Comparison of ENCODE assay signal across 28 cellular contexts in the genomic region with DNA sequence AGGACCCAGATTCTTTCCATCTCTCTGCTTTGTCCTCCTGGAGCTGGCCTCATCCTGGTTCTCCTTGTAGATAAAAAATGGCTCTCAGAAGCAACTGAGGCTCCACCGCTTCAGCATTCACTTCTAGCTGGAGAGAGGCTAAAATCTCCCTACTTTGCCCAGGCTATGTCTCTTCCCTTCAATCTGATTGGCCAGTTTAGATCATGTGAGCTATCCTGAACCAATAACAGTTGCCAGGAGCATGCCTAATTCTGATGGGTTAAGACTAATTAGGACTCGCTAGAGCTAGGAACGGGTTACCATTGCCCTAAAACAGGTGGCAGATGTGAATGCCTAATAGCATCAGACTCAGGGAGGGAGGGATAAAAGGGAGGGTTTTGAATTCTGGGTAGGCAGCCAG.
DNase-seq lines count a peak whose midpoint lies in the region; ATAC-seq, FAIRE-seq and TF ChIP-seq lines count a peak whose summit lies in the region.
"Had no signal": no experiment of that assay in that cellular context is flagged by ENCODE, and none has a peak within 500 bp of the region (broad histone marks: within the 10 kb centered on the region; RNA-seq: fewer than 3 reads in every experiment).

No MANE protein-coding gene starts in this region.

- no peaks in the 10 kb centered on the region for H3K79me2 ChIP-seq in HepG2 (ENCODE audit: insufficient read depth, low read length)
- no peaks in the 10 kb centered on the region for H3K79me2 ChIP-seq in H1 (ENCODE audit: control insufficient read depth in 1 of 2, insufficient read depth in 2 of 2, low read length in 2 of 2)

- H3K27me3 ChIP-seq in HepG2 (ENCODE audit: control insufficient read depth in 1 of 2, insufficient read depth in 2 of 2, low read length in 2 of 2) (peaks cover 0 to 6% of the 10 kb centered on the region in 2 experiments; a peak in 2 of 5 replicates), right lobe of liver (no peaks in the 10 kb centered on the region), H1 (replicated peaks in 1 of 4; ENCODE audit: control insufficient read depth in 3 of 4, extremely low read depth in 1 of 4, insufficient read depth in 3 of 4, low read length in 3 of 4) (no peaks in the 10 kb centered on the region)
- H3K27me3 ChIP-seq: BE2C, BLaER1 had no signal

- TF ChIP-seq POLR2A in HepG2 (IDR thresholded peaks at IDR 0.05; ENCODE audit: insufficient read depth in 1 of 2, low read depth in 2 of 2, low read length in 2 of 2) (no peak), right lobe of liver (IDR thresholded peaks at IDR 0.05) (no peak), H1 (IDR thresholded peaks at IDR 0.05; ENCODE audit: control extremely low read depth in 1 of 2, low read depth in 2 of 2, low read length in 2 of 2) (no peak)

- H3K9ac ChIP-seq in HepG2 (ENCODE audit: insufficient read depth, low read depth, low read length): no peak overlapping the region
- H3K9ac ChIP-seq in H1 (replicated peaks in 1 of 4; ENCODE audit: extremely low read depth in 1 of 4, low read depth in 3 of 4, low read length in 3 of 4): no peak overlapping the region
- H3K9ac ChIP-seq: BLaER1 had no signal

- no peaks in the 10 kb centered on the region for H3K4me1 ChIP-seq in HepG2 (ENCODE audit: insufficient read depth, low read length)
- H3K4me1 ChIP-seq in right lobe of liver: no peaks in the 10 kb centered on the region
- peaks cover 0 to 4% (median 0%) of the 10 kb centered on the region in 4 experiments; a peak in 3 of 7 replicates for H3K4me1 ChIP-seq in H1 (replicated peaks in 1 of 4; ENCODE audit: control insufficient read depth in 3 of 4, insufficient read depth in 4 of 4, low read length in 3 of 4)
- H3K4me1 ChIP-seq: BE2C, BLaER1 had no signal

- no peak overlapping the region for H2BK15ac ChIP-seq in H1 (ENCODE audit: low read length)

- H2BK120ac ChIP-seq in H1 (replicated peaks; ENCODE audit: low read depth, low read length): no peak overlapping the region

- H3K23me2 ChIP-seq in H1 (ENCODE audit: low read depth, low read length): no peaks in the 10 kb centered on the region

- WGBS in HepG2 (ENCODE audit: low lambda C conversion rate): 1% methylated on average over 3 of the region's 3 CpGs
- 65% methylated on average over 2 of the region's 3 CpGs for WGBS in right lobe of liver (ENCODE audit: insufficient coverage, low coverage, low lambda C conversion rate, missing lambda C conversion rate)
- WGBS in H1 (ENCODE audit: extremely low coverage in 1 of 2, insufficient coverage in 1 of 2, insufficient read length in 1 of 2, insufficient replicate concordance in 2 of 2, low coverage in 1 of 2, low lambda C conversion rate in 2 of 2, missing lambda C conversion rate in 1 of 2), 2 experiments: 91% methylated on average over 3 of the region's 3 CpGs; no CpG with 5 or more reads in 1 of the 2 experiments

- no peak overlapping the region for H3K18ac ChIP-seq in H1 (ENCODE audit: extremely low read depth, low read length)

- H2AFZ ChIP-seq in HepG2 (ENCODE audit: low read length): no peak overlapping the region
- 0 out of 2 replicates have a peak overlapping the region, but pooled peaks have one; percentile 4 for H2AFZ ChIP-seq in H1 (ENCODE audit: low read length)

- no peak overlapping the region for H4K5ac ChIP-seq in H1 (ENCODE audit: insufficient read length, low read depth, low read length)

- ATAC-seq in HepG2 (no peak), right lobe of liver (no peak), WTC11 (no peak), GM19397 (IDR thresholded peaks at IDR 0.05; ENCODE audit: unreplicated experiment) (no peak)
- ATAC-seq: GM12878 had no signal

- H2BK12ac ChIP-seq in H1 (ENCODE audit: low read depth, low read length): no peak overlapping the region

- no peak for FAIRE-seq in HepG2 (lab: Jason Lieb, UNC)
- no peak for FAIRE-seq in H1 (lab: Jason Lieb, UNC)
- FAIRE-seq: A204.1, GM12878, GM12892, GM19239 had no signal

- H3K36me3 Mint-ChIP-seq in WTC11: 0 out of 2 replicates have a peak, but pooled peaks cover 2% of the 10 kb centered on the region
- H3K36me3 Mint-ChIP-seq: CD14-positive monocyte; CD4-positive, alpha-beta memory T cell; CD4-positive, CD25-positive, alpha-beta regulatory T cell; CD8-positive, alpha-beta memory T cell had no signal

- H3K4me2 ChIP-seq in HepG2 (ENCODE audit: low read depth, low read length) (no peak overlapping the region), H1 (ENCODE audit: insufficient read depth in 1 of 2, low read depth in 2 of 2, low read length in 2 of 2) (no peak overlapping the region)
- H3K4me2 ChIP-seq: BLaER1 had no signal

- no peak overlapping the region for H2BK20ac ChIP-seq in H1 (ENCODE audit: low read length)

- TF ChIP-seq EP300 in HepG2 (IDR thresholded peaks at IDR 0.05; ENCODE audit: low read depth in 2 of 2, low read length in 2 of 2) (no peak), HepG2 (CRISPR knock-in tag; IDR thresholded peaks at IDR 0.05; ENCODE audit: borderline replicate concordance) (no peak), H1 (IDR thresholded peaks at IDR 0.05; ENCODE audit: borderline replicate concordance in 1 of 2, low read depth in 2 of 2, low read length in 2 of 2) (no peak)

- H3K9me3 ChIP-seq in HepG2 (ENCODE audit: low read length): no peaks in the 10 kb centered on the region
- no peaks in the 10 kb centered on the region for H3K9me3 ChIP-seq in right lobe of liver
- H3K9me3 ChIP-seq in H1 (ENCODE audit: insufficient read depth in 2 of 2, low read depth in 1 of 2, low read length in 1 of 2): no peaks in the 10 kb centered on the region
- H3K9me3 ChIP-seq: BE2C, BLaER1 had no signal

- in situ Hi-C loops in HepG2 (cut with HindIII; ENCODE audit: extremely low pct_ligation_motif_present, low pct_unique_long_range_greater_than_20kb): no loop called here

- CTCF ChIA-PET in HepG2 (lab: Yijun Ruan, JAX; ENCODE audit: low intra/inter-chr PET ratio, low total read pairs): no interaction called here
- CTCF ChIA-PET in WTC11 (lab: Charles Lee): interaction anchor here (0.9 to 1.2 kb wide), 2 partner anchors 20 to 76 kb away, joined by 3 read pairs; no protein-coding TSS in a partner anchor
- CTCF ChIA-PET in H1 (lab: Charles Lee; ENCODE audit: partially characterized antibody): interaction anchor here (1.0 to 4.1 kb wide), 8 partner anchors 9 to 366 kb away, joined by 3 to 11 read pairs (median 8); no protein-coding TSS in a partner anchor

- H3K36me3 ChIP-seq in HepG2 (replicated peaks in 1 of 2; ENCODE audit: control insufficient read depth in 1 of 2, insufficient read depth in 2 of 2, low read length in 2 of 2) (no peaks in the 10 kb centered on the region), right lobe of liver (no peaks in the 10 kb centered on the region), H1 (ENCODE audit: control insufficient read depth in 2 of 4, insufficient read depth in 4 of 4, low read length in 3 of 4) (no peaks in the 10 kb centered on the region)
- H3K36me3 ChIP-seq: BE2C, BLaER1 had no signal

- POLR2A ChIA-PET in HepG2 (lab: Yijun Ruan, JAX): no interaction called here
- POLR2A ChIA-PET in WTC11 (lab: Charles Lee): no interaction called here
- POLR2A ChIA-PET in H1 (lab: Charles Lee; ENCODE audit: partially characterized antibody): no interaction called here

- H3K4me1 Mint-ChIP-seq in WTC11: peaks cover 21% of the 10 kb centered on the region
- H3K4me1 Mint-ChIP-seq: CD14-positive monocyte; CD4-positive, alpha-beta memory T cell; CD4-positive, CD25-positive, alpha-beta regulatory T cell; CD8-positive, alpha-beta memory T cell had no signal

- no peak overlapping the region for H4K91ac ChIP-seq in H1 (replicated peaks; ENCODE audit: insufficient read length, low read length)

- no peak overlapping the region for H3K4ac ChIP-seq in H1 (replicated peaks; ENCODE audit: insufficient read length, low read depth, low read length)

- H3K79me1 ChIP-seq in H1 (ENCODE audit: low read depth, low read length): no peaks in the 10 kb centered on the region

- H3K56ac ChIP-seq in H1 (replicated peaks; ENCODE audit: insufficient read length, low read depth, low read length): no peak overlapping the region

- H3K27ac ChIP-seq in HepG2 (ENCODE audit: extremely low read length, insufficient read depth, low read length) (no peak overlapping the region), right lobe of liver (no peak overlapping the region), H1 (ENCODE audit: low read depth, low read length) (no peak overlapping the region)
- H3K27ac ChIP-seq: BLaER1 had no signal

- no peak overlapping the region for H3K4me3 ChIP-seq in HepG2 (replicated peaks in 1 of 3; ENCODE audit: insufficient read depth in 1 of 3, low read depth in 2 of 3, low read length in 3 of 3)
- H3K4me3 ChIP-seq in right lobe of liver: no peak overlapping the region
- H3K4me3 ChIP-seq in H1 (ENCODE audit: extremely low read depth in 1 of 4, insufficient read depth in 2 of 4, low read depth in 3 of 4, low read length in 4 of 4): no peak overlapping the region
- H3K4me3 ChIP-seq: BLaER1, GM12878 had no signal

- H4K20me1 ChIP-seq in HepG2 (ENCODE audit: insufficient read depth, low read length) (no peaks in the 10 kb centered on the region), H1 (replicated peaks in 1 of 2; ENCODE audit: control insufficient read depth in 1 of 2, insufficient read depth in 2 of 2, low read length in 2 of 2) (no peaks in the 10 kb centered on the region)
- H4K20me1 ChIP-seq: BLaER1 had no signal

- intact Hi-C loops in HepG2 (cut with micrococcal nuclease; ENCODE audit: unreplicated experiment): no loop called here
- intact Hi-C loops in right lobe of liver (cut with DNase I): no loop called here
- intact Hi-C loops in cardiac septum (cut with DNase I): no loop called here

- H3K4me3 Mint-ChIP-seq in WTC11: no peak overlapping the region
- H3K4me3 Mint-ChIP-seq: CD14-positive monocyte; CD4-positive, alpha-beta memory T cell; CD4-positive, CD25-positive, alpha-beta regulatory T cell; CD8-positive, alpha-beta memory T cell had no signal

- no peak overlapping the region for H4K8ac ChIP-seq in H1 (ENCODE audit: extremely low read depth, insufficient read depth, low read length)

- no peak for TF ChIP-seq RAD21 in HepG2 (CRISPR knock-in tag; IDR thresholded peaks at IDR 0.05)
- no peak for TF ChIP-seq RAD21 in H1 (IDR thresholded peaks at IDR 0.05 in 1 of 2, conservative IDR thresholded peaks at IDR 0.05 in 1 of 2; ENCODE audit: low read depth in 2 of 2, low read length in 2 of 2)

- H2BK5ac ChIP-seq in H1 (ENCODE audit: low read depth, low read length): no peak overlapping the region

- H3K27me3 Mint-ChIP-seq in WTC11 (ENCODE audit: low read depth): no peaks in the 10 kb centered on the region
- H3K27me3 Mint-ChIP-seq: CD4-positive, CD25-positive, alpha-beta regulatory T cell had no signal

- no peak overlapping the region for H3K14ac ChIP-seq in H1 (ENCODE audit: insufficient read length)

- DNase-seq in HepG2 (ENCODE audit: low spot score) (no peak), right lobe of liver (no peak), NCI-H82 (lab: John Stamatoyannopoulos, UW) (peak; percentile 92), WTC11 (ENCODE audit: low spot score) (no peak), H1 (ENCODE audit: low read depth in 1 of 2, low spot score in 2 of 2) (no peak), GOT3 (lab: John Stamatoyannopoulos, UW) (no peak), cardiac septum (ENCODE audit: low spot score) (no peak)
- DNase-seq: 8988T; ACHN; BE2C; C1 segment of cervical spinal cord; CD4-positive, alpha-beta memory T cell; CD4-positive, CD25-positive, alpha-beta regulatory T cell; CD8-positive, alpha-beta memory T cell; COR-L47; DMS153; DMS53; DMS79; DND-41; EL; GDM1 had no signal

- peaks cover 12% of the 10 kb centered on the region for H3K9me3 Mint-ChIP-seq in WTC11

- no peak overlapping the region for H2AK5ac ChIP-seq in H1 (ENCODE audit: low read depth, low read length)

- no peak overlapping the region for H3K23ac ChIP-seq in H1 (ENCODE audit: insufficient read length)

- no TSS peak for BruUV-seq in HepG2 (replicated peaks; lab: Mats Ljungman, UMichigan)

- TF ChIP-seq CTCF in HepG2 (CRISPR knock-in tag; IDR thresholded peaks at IDR 0.05) (no peak), right lobe of liver (IDR thresholded peaks at IDR 0.05) (no peak), WTC11 (IDR thresholded peaks at IDR 0.05) (no peak), H1 (IDR thresholded peaks at IDR 0.05; ENCODE audit: control extremely low read depth in 1 of 3, insufficient read depth in 1 of 3, low read depth in 1 of 3, low read length in 3 of 3) (no peak)

- no peak overlapping the region for H3K27ac Mint-ChIP-seq in WTC11
- H3K27ac Mint-ChIP-seq: CD14-positive monocyte; CD4-positive, alpha-beta memory T cell; CD8-positive, alpha-beta memory T cell had no signal

Comparison
In these comparisons a context has a peak if more than half of its experiments do, and no peak if none do; other contexts are left out.
1. Of the 50 proteins assayed by ChIP-seq in both HepG2 and WTC11: peak only in HepG2: none; only in WTC11: USF2; in both: NFYB; in neither: 48.